ENCODE assay signal across 15 cellular contexts in genomic region chr12:93097417-93097816, GRCh38.
"Had no signal": no experiment of that assay in that cellular context is flagged by ENCODE, and none has a peak within 500 bp of the region (broad histone marks: within the 10 kb centered on the region; RNA-seq: fewer than 3 reads in every experiment).

No MANE protein-coding gene starts in this region.

- DNase-seq: dorsolateral prefrontal cortex had no signal

- H2AFZ ChIP-seq: hepatocyte had no signal

- H3K79me2 ChIP-seq: hepatocyte had no signal

- H3K27ac Mint-ChIP-seq: immature natural killer cell had no signal

- H3K36me3 Mint-ChIP-seq: immature natural killer cell had no signal

- H3K27me3 ChIP-seq: dorsolateral prefrontal cortex, esophagus muscularis mucosa, foreskin keratinocyte, gastroesophageal sphincter, heart left ventricle, hepatocyte, left lung had no signal

- H3K27ac ChIP-seq: coronary artery, dorsolateral prefrontal cortex, esophagus muscularis mucosa, foreskin keratinocyte, heart left ventricle, left lung, lower lobe of right lung had no signal

- H3K4me3 ChIP-seq: coronary artery, dorsolateral prefrontal cortex, esophagus muscularis mucosa, gastroesophageal sphincter, heart left ventricle, hepatocyte, left lung, lower lobe of right lung had no signal

- H3K4me1 ChIP-seq: foreskin keratinocyte, left lung, lower lobe of right lung had no signal

- H3K36me3 ChIP-seq: esophagus muscularis mucosa, gastroesophageal sphincter, heart left ventricle, left lung, lower lobe of right lung had no signal

- H3K9me3 Mint-ChIP-seq: immature natural killer cell had no signal

- H3K4me3 Mint-ChIP-seq: immature natural killer cell had no signal

- ATAC-seq: foreskin keratinocyte, gastroesophageal sphincter had no signal

- H3K9me3 ChIP-seq: esophagus muscularis mucosa, gastroesophageal sphincter, heart left ventricle, left lung, lower lobe of right lung had no signal

- FAIRE-seq: colon, endothelial cell of umbilical vein, frontal cortex, islet of Langerhans, keratinocyte had no signal
